8 cellular contexts compared by ENCODE assay signal in genomic region chr4:74157743-74158560, GRCh38. TPM values are rescaled to one million over a fixed set of nuclear protein-coding genes. Genes with fewer than 3 reads are reported as not detected.
A peak's percentile ranks its signal among the peaks of the same experiment; 100 is the strongest.
DNase-seq lines count a peak whose midpoint lies in the region; ATAC-seq and TF ChIP-seq lines count a peak whose summit lies in the region.

TSS of gene MTHFD2L (plus strand) at chr4:74158118. CDS start at chr4:74158139, 21 bp downstream.

- peaks cover 32% of the 10 kb centered on the region for H3K79me2 ChIP-seq in GM23248 (ENCODE audit: insufficient read depth)
- peaks cover 24% of the 10 kb centered on the region for H3K79me2 ChIP-seq in Karpas-422 (ENCODE audit: low read length)

- no peaks in the 10 kb centered on the region for H3K9me3 Mint-ChIP-seq in activated T-helper 17 cell treated with anti-CD3 and anti-CD28 coated beads, Interleukin-2, amount 50 U/mL, for 72 hours
- no peaks in the 10 kb centered on the region for H3K9me3 Mint-ChIP-seq in naive thymus-derived CD8-positive, alpha-beta T cell
- H3K9me3 Mint-ChIP-seq in stimulated activated naive B cell treated with anti-CD40 and anti-IgM and Interleukin-4, amounts not matched to agents 10 μg/mL and 1 μg/mL and 100 μg/mL, for 72 hours = no peaks in the 10 kb centered on the region

- DNase-seq in EH (ENCODE audit: low read depth) (peak; percentile 96), GM23248 (peak; percentile 97), Karpas-422 (peak; percentile 94), RPMI7951 (ENCODE audit: low read depth) (peak; percentile 95), fibroblast of mammary gland (ENCODE audit: low read depth) (peak; percentile 92)
- DNase-seq in naive thymus-derived CD8-positive, alpha-beta T cell = peak; percentile 60 to 85 (median 75)
- DNase-seq in stimulated activated naive B cell treated with anti-CD40 and anti-IgM and Interleukin-4, amounts not matched to agents 10 μg/mL and 1 μg/mL and 100 μg/mL, for 72 hours = peak; percentile 86

- H3K36me3 Mint-ChIP-seq in activated T-helper 17 cell treated with anti-CD3 and anti-CD28 coated beads, Interleukin-2, amount 50 U/mL, for 72 hours (ENCODE audit: low read depth) = peaks cover 34% of the 10 kb centered on the region
- peaks cover 0 to 24% (median 10%) of the 10 kb centered on the region in 3 donors for H3K36me3 Mint-ChIP-seq in naive thymus-derived CD8-positive, alpha-beta T cell
- peaks cover 7 to 8% of the 10 kb centered on the region in 2 donors for H3K36me3 Mint-ChIP-seq in stimulated activated naive B cell treated with anti-CD40 and anti-IgM and Interleukin-4, amounts not matched to agents 10 μg/mL and 1 μg/mL and 100 μg/mL, for 72 hours

- H4K20me1 ChIP-seq in GM23248 (ENCODE audit: insufficient read depth) = no peaks in the 10 kb centered on the region
- H4K20me1 ChIP-seq in Karpas-422 (ENCODE audit: insufficient read depth, low read depth, low read length) = peaks cover 8% of the 10 kb centered on the region; the same call in 1 of the 2 replicates

- peak within 1 kb of the TSS; percentile 83 for H2AFZ ChIP-seq in GM23248
- peak within 1 kb of the TSS; percentile 97 for H2AFZ ChIP-seq in Karpas-422 (ENCODE audit: low read length)

- H3K9me2 ChIP-seq in GM23248 (ENCODE audit: insufficient read depth) (no peaks in the 10 kb centered on the region), Karpas-422 (replicated peaks; ENCODE audit: insufficient read depth, low read length) (no peaks in the 10 kb centered on the region)

- peaks cover 15% of the 10 kb centered on the region; the same call in 1 of the 2 replicates for H3K36me3 ChIP-seq in GM23248 (ENCODE audit: low read depth)
- H3K36me3 ChIP-seq in Karpas-422 (ENCODE audit: insufficient read depth, low read length) = peaks cover 26% of the 10 kb centered on the region

- in situ Hi-C loops in GM23248 (cut with MboI) = no loop called here

- POLR2A ChIA-PET in naive thymus-derived CD8-positive, alpha-beta T cell (lab: Charles Lee) = interaction anchor here (1.1 kb wide), 1 partner anchor 8 kb away, joined by 3 read pairs; no protein-coding TSS in a partner anchor

- 1 to 2% methylated on average over 45 to 57 of the region's 79 CpGs for WGBS in GM23248 (ENCODE audit: low coverage in 1 of 2, low lambda C conversion rate in 2 of 2, missing lambda C conversion rate in 2 of 2), 2 experiments

- H3K9ac ChIP-seq in GM23248 (peak within 1 kb of the TSS; percentile 92), Karpas-422 (ENCODE audit: low read length) (peak within 1 kb of the TSS; percentile 75)

- peak within 1 kb of the TSS; percentile 95 for H3K27ac ChIP-seq in GM23248
- H3K27ac ChIP-seq in Karpas-422 (ENCODE audit: low read length) = no peak within 1 kb of the TSS

- peaks cover 12% of the 10 kb centered on the region for H3K27me3 Mint-ChIP-seq in activated T-helper 17 cell treated with anti-CD3 and anti-CD28 coated beads, Interleukin-2, amount 50 U/mL, for 72 hours
- no peaks in the 10 kb centered on the region for H3K27me3 Mint-ChIP-seq in naive thymus-derived CD8-positive, alpha-beta T cell
- peaks cover 0 to 8% of the 10 kb centered on the region in 2 donors for H3K27me3 Mint-ChIP-seq in stimulated activated naive B cell treated with anti-CD40 and anti-IgM and Interleukin-4, amounts not matched to agents 10 μg/mL and 1 μg/mL and 100 μg/mL, for 72 hours

- peak within 1 kb of the TSS; percentile 91 for H3K4me2 ChIP-seq in GM23248 (ENCODE audit: unreplicated experiment)
- H3K4me2 ChIP-seq in Karpas-422 (ENCODE audit: low read depth, low read length, poor library complexity, severe bottlenecking) = peak within 1 kb of the TSS; percentile 79

- peak within 1 kb of the TSS; percentile 91 for H3K27ac Mint-ChIP-seq in activated T-helper 17 cell treated with anti-CD3 and anti-CD28 coated beads, Interleukin-2, amount 50 U/mL, for 72 hours
- peak within 1 kb of the TSS; percentile 80 to 95 (median 94) for H3K27ac Mint-ChIP-seq in naive thymus-derived CD8-positive, alpha-beta T cell
- peak within 1 kb of the TSS; percentile 96 for H3K27ac Mint-ChIP-seq in stimulated activated naive B cell treated with anti-CD40 and anti-IgM and Interleukin-4, amounts not matched to agents 10 μg/mL and 1 μg/mL and 100 μg/mL, for 72 hours

- H3K4me1 ChIP-seq in GM23248 (ENCODE audit: insufficient read depth) (peaks cover 26% of the 10 kb centered on the region), Karpas-422 (ENCODE audit: low read length) (peaks cover 17% of the 10 kb centered on the region)

- peaks cover 7% of the 10 kb centered on the region for H3K4me1 Mint-ChIP-seq in activated T-helper 17 cell treated with anti-CD3 and anti-CD28 coated beads, Interleukin-2, amount 50 U/mL, for 72 hours
- H3K4me1 Mint-ChIP-seq in naive thymus-derived CD8-positive, alpha-beta T cell = peaks cover 12 to 35% (median 30%) of the 10 kb centered on the region in 4 donors
- H3K4me1 Mint-ChIP-seq in stimulated activated naive B cell treated with anti-CD40 and anti-IgM and Interleukin-4, amounts not matched to agents 10 μg/mL and 1 μg/mL and 100 μg/mL, for 72 hours = peaks cover 3 to 24% of the 10 kb centered on the region in 2 donors

- H3K27me3 ChIP-seq in GM23248 (replicated peaks; ENCODE audit: insufficient read depth) (no peaks in the 10 kb centered on the region), Karpas-422 (ENCODE audit: low read length) (no peaks in the 10 kb centered on the region)

- H3K9me3 ChIP-seq in GM23248 (ENCODE audit: low read depth) (no peaks in the 10 kb centered on the region), Karpas-422 (ENCODE audit: low read length) (no peaks in the 10 kb centered on the region)

- no peak for TF ChIP-seq CTCF in fibroblast of mammary gland (conservative IDR thresholded peaks at IDR 0.05; ENCODE audit: control insufficient read depth, insufficient read depth, low read depth, low read length)

- peak within 1 kb of the TSS; percentile 72 for H3K4me3 ChIP-seq in GM23248
- H3K4me3 ChIP-seq in Karpas-422 (ENCODE audit: low read length) = peak within 1 kb of the TSS; percentile 72
- H3K4me3 ChIP-seq in fibroblast of mammary gland (ENCODE audit: control insufficient read depth, low read depth, low read length) = peak within 1 kb of the TSS; percentile 77

- H3K4me3 Mint-ChIP-seq in activated T-helper 17 cell treated with anti-CD3 and anti-CD28 coated beads, Interleukin-2, amount 50 U/mL, for 72 hours = peak within 1 kb of the TSS; percentile 89
- peak within 1 kb of the TSS; percentile 78 to 95 (median 90) for H3K4me3 Mint-ChIP-seq in naive thymus-derived CD8-positive, alpha-beta T cell
- H3K4me3 Mint-ChIP-seq in stimulated activated naive B cell treated with anti-CD40 and anti-IgM and Interleukin-4, amounts not matched to agents 10 μg/mL and 1 μg/mL and 100 μg/mL, for 72 hours = peak within 1 kb of the TSS; percentile 94 to 97

- ATAC-seq in activated T-helper 17 cell treated with anti-CD3 and anti-CD28 coated beads, Interleukin-2, amount 50 U/mL, for 72 hours (replicated peaks) = peak; percentile 99
- ATAC-seq in naive thymus-derived CD8-positive, alpha-beta T cell = peak; percentile 93 to 97
- ATAC-seq in stimulated activated naive B cell treated with anti-CD40 and anti-IgM and Interleukin-4, amounts not matched to agents 10 μg/mL and 1 μg/mL and 100 μg/mL, for 72 hours (replicated peaks) = peak; percentile 96

- H3F3A ChIP-seq in GM23248 (ENCODE audit: insufficient read depth) = peaks cover 26% of the 10 kb centered on the region

RNA-seq across cellular contexts. Expression of gene MTHFD2L, which starts in this region (rescaled TPM):
- total RNA-seq in GM23248 (2014; rRNA removed; shearing (Covaris generic)) = 6.3 and 10.7 TPM in 2 replicates
- 7.9 and 9.0 TPM in 2 replicates for polyA plus RNA-seq in GM23248 (2016; fragmentation: Nextera tagmentation; extraction: Ambion mirVana)
- total RNA-seq in Karpas-422 (2014; rRNA removed; shearing (Covaris generic); ENCODE audit: low replicate concordance) = 10.5 and 23.6 TPM in 2 replicates
- total RNA-seq in RPMI7951 (2014; rRNA removed; shearing (Covaris generic)) = 11.9 and 12.1 TPM in 2 replicates
- total RNA-seq in activated T-helper 17 cell treated with anti-CD3 and anti-CD28 coated beads, Interleukin-2, amount 50 U/mL, for 72 hours = 1 to 10 TPM; 4.0 to 9.4 TPM
- 10 to 100 TPM; 13.3 to 14.8 TPM for total RNA-seq in naive thymus-derived CD8-positive, alpha-beta T cell
- polyA plus RNA-seq in naive thymus-derived CD8-positive, alpha-beta T cell = 1 to 10 TPM; 5.2 to 7.8 (median 6.5) TPM
